In genomic region chr9:7799234-7799933, GRCh38 we compare ENCODE assay signal across 8 cellular contexts. TPM values are rescaled to one million over a fixed set of nuclear protein-coding genes. Genes with fewer than 3 reads are reported as not detected.
DNase-seq lines count a peak whose midpoint lies in the region; ATAC-seq and TF ChIP-seq lines count a peak whose summit lies in the region.

Gene DMAC1, minus strand, starts transcription at chr9:7799778. Its CDS starts 44 bp downstream, at chr9:7799734.

- H4K20me1 ChIP-seq in BLaER1: no peaks in the 10 kb centered on the region

- H3K36me3 ChIP-seq in BLaER1 (peaks cover 30% of the 10 kb centered on the region), ectodermal cell (ENCODE audit: control insufficient read depth, insufficient read depth, low read length) (peaks cover 20% of the 10 kb centered on the region), lower lobe of right lung (peaks cover 27% of the 10 kb centered on the region)

- peak within 1 kb of the TSS; percentile 93 for H3K4me3 Mint-ChIP-seq in activated CD4-positive, alpha-beta memory T cell treated with anti-CD3 and anti-CD28 coated beads, Interleukin-2, amount 10 ng/mL, durations not matched to agents 7 days and 5 days

- no peaks in the 10 kb centered on the region for H3K27me3 Mint-ChIP-seq in activated CD4-positive, alpha-beta memory T cell treated with anti-CD3 and anti-CD28 coated beads, Interleukin-2, amount 10 ng/mL, durations not matched to agents 7 days and 5 days

- peaks cover 32% of the 10 kb centered on the region for H3K36me3 Mint-ChIP-seq in activated CD4-positive, alpha-beta memory T cell treated with anti-CD3 and anti-CD28 coated beads, Interleukin-2, amount 10 ng/mL, durations not matched to agents 7 days and 5 days (ENCODE audit: low read depth)

- peak within 1 kb of the TSS; percentile 82 for H3K4me3 ChIP-seq in BLaER1
- H3K4me3 ChIP-seq in ectodermal cell (ENCODE audit: insufficient read depth, low read depth, low read length): peak within 1 kb of the TSS; percentile 92
- peak within 1 kb of the TSS; percentile 82 for H3K4me3 ChIP-seq in lower lobe of right lung

- 1% methylated on average over 45 to 46 of the region's 46 CpGs for WGBS in ectodermal cell, 2 experiments

- CTCF ChIA-PET in activated CD4-positive, alpha-beta memory T cell treated with anti-CD3 and anti-CD28 coated beads, Interleukin-2, amount 10 ng/mL, durations not matched to agents 7 days and 5 days (lab: Charles Lee): no interaction called here

- no peaks in the 10 kb centered on the region for H3K9me3 ChIP-seq in BLaER1
- H3K9me3 ChIP-seq in ectodermal cell (ENCODE audit: control insufficient read depth, low read length): no peaks in the 10 kb centered on the region
- H3K9me3 ChIP-seq in lower lobe of right lung: no peaks in the 10 kb centered on the region

- H3K4me1 ChIP-seq in BLaER1: peaks cover 13% of the 10 kb centered on the region
- H3K4me1 ChIP-seq in ectodermal cell (ENCODE audit: control insufficient read depth, insufficient read depth, low read length): peaks cover 6% of the 10 kb centered on the region
- H3K4me1 ChIP-seq in lower lobe of right lung: peaks cover 10% of the 10 kb centered on the region

- peaks cover 39% of the 10 kb centered on the region for H3K4me1 Mint-ChIP-seq in activated CD4-positive, alpha-beta memory T cell treated with anti-CD3 and anti-CD28 coated beads, Interleukin-2, amount 10 ng/mL, durations not matched to agents 7 days and 5 days

- no peaks in the 10 kb centered on the region for H3K9me3 Mint-ChIP-seq in activated CD4-positive, alpha-beta memory T cell treated with anti-CD3 and anti-CD28 coated beads, Interleukin-2, amount 10 ng/mL, durations not matched to agents 7 days and 5 days

- peak within 1 kb of the TSS; percentile 84 for H3K9ac ChIP-seq in BLaER1

- peak within 1 kb of the TSS; percentile 91 for H3K27ac Mint-ChIP-seq in activated CD4-positive, alpha-beta memory T cell treated with anti-CD3 and anti-CD28 coated beads, Interleukin-2, amount 10 ng/mL, durations not matched to agents 7 days and 5 days

- TF ChIP-seq CTCF in lower lobe of right lung (IDR thresholded peaks at IDR 0.05): no peak

- DNase-seq in GM19238 (ENCODE audit: insufficient read length, low spot score) (peak; percentile 70), NCI-H526 treated with DMSO at 0.1 percent for 48 hours (lab: John Stamatoyannopoulos, UW) (peak; percentile 83), lower lobe of right lung (peak; percentile 87)
- DNase-seq in activated CD4-positive, alpha-beta memory T cell treated with anti-CD3 and anti-CD28 coated beads, Interleukin-2, amount 10 ng/mL, durations not matched to agents 7 days and 5 days: peak; percentile 81
- peak; percentile 54 to 72 (median 62) for DNase-seq in stimulated activated CD4-positive, alpha-beta T cell treated with anti-CD3 and anti-CD28 coated beads, TNF-alpha, amount 100 ng/mL, for 24 hours (ENCODE audit: low read depth in 3 of 3)

- H3K27ac ChIP-seq in BLaER1 (peak within 1 kb of the TSS; percentile 87), ectodermal cell (ENCODE audit: insufficient read depth, low read depth, low read length, poor library complexity, severe bottlenecking) (peak within 1 kb of the TSS; percentile 16), lower lobe of right lung (peak within 1 kb of the TSS; percentile 88)

- POLR2A ChIA-PET in activated CD4-positive, alpha-beta memory T cell treated with anti-CD3 and anti-CD28 coated beads, Interleukin-2, amount 10 ng/mL, durations not matched to agents 7 days and 5 days (lab: Charles Lee): interaction anchor here (0.7 to 2.7 kb wide), 3 partner anchors 137 to 184 kb away, joined by 3 to 10 read pairs (median 7); no protein-coding TSS in a partner anchor

- H3K27me3 ChIP-seq in BLaER1 (no peaks in the 10 kb centered on the region), ectodermal cell (ENCODE audit: control insufficient read depth, insufficient read depth, low read length, poor library complexity, severe bottlenecking) (no peaks in the 10 kb centered on the region), lower lobe of right lung (ENCODE audit: low read depth) (no peaks in the 10 kb centered on the region)

- intact Hi-C loops in lower lobe of right lung (cut with DNase I): no loop called here

- peak; percentile 83 for ATAC-seq in HG03457 (IDR thresholded peaks at IDR 0.05; ENCODE audit: unreplicated experiment)
- peak; percentile 98 to 99 for ATAC-seq in lower lobe of right lung

- peak within 1 kb of the TSS; percentile 97 for H3K4me2 ChIP-seq in BLaER1

RNA-seq across cellular contexts. Expression of gene DMAC1, which starts in this region (rescaled TPM):
- 10 to 100 TPM; 46.5 to 50.1 TPM for total RNA-seq in activated CD4-positive, alpha-beta memory T cell treated with anti-CD3 and anti-CD28 coated beads, Interleukin-2, amount 10 ng/mL, durations not matched to agents 7 days and 5 days
- polyA plus RNA-seq in ectodermal cell (2013, experiment 1 of 4): 53.4 TPM
- 50.7 TPM for polyA plus RNA-seq in ectodermal cell (2013, experiment 2 of 4)
- polyA plus RNA-seq in ectodermal cell (2013, experiment 3 of 4): 33.1 TPM
- polyA plus RNA-seq in ectodermal cell (2013, experiment 4 of 4): 41.1 TPM
- total RNA-seq in lower lobe of right lung: 40.8 TPM

Comparison
In these comparisons a context has a peak if more than half of its experiments do, and no peak if none do; other contexts are left out.
1. Peak in every context shown above with its lines: DNase-seq, ATAC-seq, H3K4me3 ChIP-seq and H3K27ac ChIP-seq.
2. H3K27ac ChIP-seq: peak in every context shown above with its lines; median percentile 88 in lower lobe of right lung; 87 in BLaER1; 16 in ectodermal cell.